In genomic region chr18:69754108-69754507, GRCh38 we compare ENCODE assay signal across 11 cellular contexts.
"Had no signal": no experiment of that assay in that cellular context is flagged by ENCODE, and none has a peak within 500 bp of the region (broad histone marks: within the 10 kb centered on the region; RNA-seq: fewer than 3 reads in every experiment).

No MANE protein-coding gene starts in this region.

- H3K9ac ChIP-seq: GM23248 had no signal

- H3K36me3 ChIP-seq: HAP-1 had no signal

- DNase-seq: GM23248, GOT3, H7, H9, HCEC 1CT, HFFc6 had no signal

- H3K4me2 ChIP-seq: GM23338 had no signal

- H3K27ac ChIP-seq: GM23248 had no signal

- H3K4me3 ChIP-seq: GM23248, GM23338, HAP-1 had no signal

- H3K4me1 ChIP-seq: HAP-1 had no signal

- H3K9me3 ChIP-seq: HAP-1 had no signal

- H2AFZ ChIP-seq: GM23248, GM23338 had no signal

- ATAC-seq: GM23338, HCT116 had no signal

- FAIRE-seq: H1, H54 had no signal
